Comparison of ENCODE assay signal across 8 cellular contexts in the genomic region with DNA sequence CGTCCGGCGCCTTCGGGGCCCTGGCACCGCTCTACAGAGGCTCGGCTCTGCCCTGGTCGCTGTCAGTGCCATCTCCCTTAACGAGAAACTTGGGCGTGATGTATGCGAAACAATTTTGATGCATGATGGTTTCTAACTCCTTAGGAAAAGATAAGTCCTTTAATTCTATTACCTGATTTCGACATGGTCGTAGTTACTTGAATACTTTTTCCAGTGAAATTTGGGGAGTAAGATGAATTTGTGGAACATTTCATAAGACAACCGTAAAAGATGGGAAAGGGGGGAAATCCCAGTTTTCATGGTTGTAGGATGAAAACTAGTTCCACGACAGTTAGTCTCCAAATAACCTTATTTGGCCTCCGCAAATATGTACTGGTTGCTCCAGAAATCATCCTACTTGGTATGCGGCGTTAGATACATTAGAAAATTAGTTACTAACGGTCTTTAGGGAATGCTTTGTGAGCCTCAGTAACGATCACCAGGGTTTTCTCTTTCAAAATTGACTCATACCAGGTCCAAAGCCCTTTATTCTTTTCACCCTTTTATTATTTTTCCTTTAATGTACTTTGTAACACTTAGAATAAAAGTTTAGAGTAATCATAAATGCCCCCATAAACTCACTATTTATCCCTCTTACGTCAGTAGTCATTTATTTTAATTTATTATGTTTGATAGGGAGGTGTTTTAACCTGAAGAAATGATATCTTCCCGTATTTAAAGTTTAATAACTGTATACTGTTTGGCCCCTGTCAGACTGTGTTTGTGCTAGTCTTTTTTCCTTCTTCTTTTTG. TPM values are rescaled to one million over a fixed set of nuclear protein-coding genes. Genes with fewer than 3 reads are reported as not detected.
DNase-seq lines count a peak whose midpoint lies in the region; ATAC-seq, FAIRE-seq and TF ChIP-seq lines count a peak whose summit lies in the region.

No MANE protein-coding gene starts in this region.

- H3K4me3 ChIP-seq in ascending aorta (peak overlapping the region; percentile 69 to 86), HepG2 (replicated peaks in 1 of 3; ENCODE audit: insufficient read depth in 1 of 3, low read depth in 2 of 3, low read length in 3 of 3) (peak overlapping the region; percentile 74 to 91 (median 82)), tibial artery (peak overlapping the region; percentile 92 to 96)

- H3K36me3 Mint-ChIP-seq in Calu3 (ENCODE audit: insufficient read depth, unreplicated experiment): peaks cover 18% of the 10 kb centered on the region

- no peaks in the 10 kb centered on the region for H3K27me3 Mint-ChIP-seq in Calu3 (ENCODE audit: unreplicated experiment)

- TF ChIP-seq CTCF in Calu3 (IDR thresholded peaks at IDR 0.05; ENCODE audit: unreplicated experiment): no peak
- no peak for TF ChIP-seq CTCF in ascending aorta (IDR thresholded peaks at IDR 0.05)
- TF ChIP-seq CTCF in HepG2 (CRISPR knock-in tag; IDR thresholded peaks at IDR 0.05): no peak
- TF ChIP-seq CTCF in tibial artery (IDR thresholded peaks at IDR 0.05): peak in 1 of 2 experiments; percentile 11

- H3K4me2 ChIP-seq in HepG2 (ENCODE audit: low read depth, low read length): peak overlapping the region; percentile 88

- no peak overlapping the region for H2AFZ ChIP-seq in HepG2 (ENCODE audit: low read length)

- BruUV-seq in Calu3 (replicated peaks; lab: Mats Ljungman, UMichigan) (TSS peak; percentile 56), HepG2 (replicated peaks; lab: Mats Ljungman, UMichigan) (TSS peak; percentile 63)

- peaks cover 0 to 14% of the 10 kb centered on the region in 2 donors for H3K4me1 ChIP-seq in ascending aorta
- peaks cover 22% of the 10 kb centered on the region for H3K4me1 ChIP-seq in HepG2 (ENCODE audit: insufficient read depth, low read length)
- H3K4me1 ChIP-seq in tibial artery: peaks cover 0 to 32% (median 13%) of the 10 kb centered on the region in 4 donors

- no peak overlapping the region for H3K27ac Mint-ChIP-seq in Calu3 (ENCODE audit: unreplicated experiment)

- H3K9me3 ChIP-seq in ascending aorta (no peaks in the 10 kb centered on the region), HepG2 (ENCODE audit: low read length) (no peaks in the 10 kb centered on the region), tibial artery (no peaks in the 10 kb centered on the region)

- POLR2A ChIA-PET in HepG2 (lab: Yijun Ruan, JAX): interaction anchor here (1.6 kb wide), 1 partner anchor 13 kb away, joined by 4 read pairs; no protein-coding TSS in a partner anchor

- peak overlapping the region; percentile 85 to 95 for H3K27ac ChIP-seq in ascending aorta
- no peak overlapping the region for H3K27ac ChIP-seq in HepG2 (ENCODE audit: extremely low read length, insufficient read depth, low read length)
- H3K27ac ChIP-seq in tibial artery: peak overlapping the region; percentile 95 to 99

- no peak for TF ChIP-seq EP300 in HepG2 (IDR thresholded peaks at IDR 0.05; ENCODE audit: low read depth in 2 of 2, low read length in 2 of 2)
- no peak for TF ChIP-seq EP300 in HepG2 (CRISPR knock-in tag; IDR thresholded peaks at IDR 0.05; ENCODE audit: borderline replicate concordance)

- no peaks in the 10 kb centered on the region for H3K27me3 ChIP-seq in ascending aorta
- H3K27me3 ChIP-seq in HepG2 (ENCODE audit: control insufficient read depth in 1 of 2, insufficient read depth in 2 of 2, low read length in 2 of 2): peaks cover 0 to 3% of the 10 kb centered on the region in 2 experiments; a peak in 2 of 5 replicates
- H3K27me3 ChIP-seq in tibial artery: no peaks in the 10 kb centered on the region

- in situ Hi-C loops in HepG2 (cut with HindIII; ENCODE audit: extremely low pct_ligation_motif_present, low pct_unique_long_range_greater_than_20kb): loop anchor here (25.0 kb wide), 1 partner anchor 273 kb away; no protein-coding TSS in a partner anchor

- DNase-seq in Calu3 (no peak), HTR-8/SVneo (ENCODE audit: insufficient read length, low spot score) (peak; percentile 30), ascending aorta (ENCODE audit: low spot score in 2 of 2) (no peak), HepG2 (ENCODE audit: low spot score) (no peak), tibial artery (no peak), NK-92 (lab: John Stamatoyannopoulos, UW; ENCODE audit: unreplicated experiment) (no peak), SK-N-DZ (ENCODE audit: low spot score) (no peak), NCI-H774 (lab: John Stamatoyannopoulos, UW) (no peak)

- peaks cover 8% of the 10 kb centered on the region for H3K4me1 Mint-ChIP-seq in Calu3 (ENCODE audit: low read depth, unreplicated experiment)

- peak overlapping the region; percentile 87 for H3K4me3 Mint-ChIP-seq in Calu3 (ENCODE audit: low read depth, unreplicated experiment)

- CTCF ChIA-PET in Calu3 (lab: Charles Lee): interaction anchor here (1.3 to 1.7 kb wide), 3 partner anchors 29 to 262 kb away, joined by 5 to 8 read pairs (median 5); no protein-coding TSS in a partner anchor
- CTCF ChIA-PET in HepG2 (lab: Yijun Ruan, JAX; ENCODE audit: low intra/inter-chr PET ratio, low total read pairs): no interaction called here

- no peak for TF ChIP-seq POLR2A in HepG2 (IDR thresholded peaks at IDR 0.05; ENCODE audit: insufficient read depth in 1 of 2, low read depth in 2 of 2, low read length in 2 of 2)

- intact Hi-C loops in Calu3 (cut with micrococcal nuclease; ENCODE audit: unreplicated experiment): loop anchor here (10.0 kb wide), 1 partner anchor 261 kb away; no protein-coding TSS in a partner anchor
- intact Hi-C loops in ascending aorta (cut with DNase I): loop anchor here (2.0 to 10.0 kb wide), 4 partner anchors 27 to 631 kb away; a partner anchor contains a TSS
- intact Hi-C loops in HepG2 (cut with micrococcal nuclease; ENCODE audit: unreplicated experiment): loop anchor here (5.0 to 10.0 kb wide), 3 partner anchors 111 to 261 kb away; no protein-coding TSS in a partner anchor
- intact Hi-C loops in tibial artery (cut with DNase I; ENCODE audit: low total_unique reads): loop anchor here (2.0 kb wide), 1 partner anchor 139 kb away; a partner anchor contains a TSS

- H3K36me3 ChIP-seq in ascending aorta (peaks cover 3 to 22% of the 10 kb centered on the region in 2 donors), HepG2 (replicated peaks in 1 of 2; ENCODE audit: control insufficient read depth in 1 of 2, insufficient read depth in 2 of 2, low read length in 2 of 2) (0 out of 5 replicates have a peak, but pooled peaks cover 2 to 5% of the 10 kb centered on the region in 2 experiments), tibial artery (peaks cover under 1 to 25% (median 18%) of the 10 kb centered on the region in 3 donors)

- FAIRE-seq in HTR-8/SVneo (lab: Jason Lieb, UNC) (no peak), HepG2 (lab: Jason Lieb, UNC) (peak; percentile 30)

- no peaks in the 10 kb centered on the region for H3K79me2 ChIP-seq in HepG2 (ENCODE audit: insufficient read depth, low read length)

- peak overlapping the region; percentile 71 for H3K9ac ChIP-seq in HepG2 (ENCODE audit: insufficient read depth, low read depth, low read length)

- no peak for ATAC-seq in HepG2

- 14% methylated on average over 18 of the region's 21 CpGs for WGBS in HepG2 (ENCODE audit: low lambda C conversion rate)

- TF ChIP-seq RAD21 in HepG2 (CRISPR knock-in tag; IDR thresholded peaks at IDR 0.05): no peak

- H3K9me3 Mint-ChIP-seq in Calu3 (ENCODE audit: low read depth, unreplicated experiment): no peaks in the 10 kb centered on the region

- no peaks in the 10 kb centered on the region for H4K20me1 ChIP-seq in HepG2 (ENCODE audit: insufficient read depth, low read length)

TF ChIP-seq in HepG2, 621 proteins besides CTCF, POLR2A, EP300 and RAD21 (continues in another document):
- TF ChIP-seq TCF7L2 (IDR thresholded peaks at IDR 0.05; ENCODE audit: low read depth, low read length): no peak
- TF ChIP-seq ZNF24 (IDR thresholded peaks at IDR 0.05): no peak
- TF ChIP-seq CREB1 (IDR thresholded peaks at IDR 0.05): no peak
- no peak for TF ChIP-seq CREB1 (CRISPR knock-in tag; IDR thresholded peaks at IDR 0.05)
- TF ChIP-seq, protein P1, sequence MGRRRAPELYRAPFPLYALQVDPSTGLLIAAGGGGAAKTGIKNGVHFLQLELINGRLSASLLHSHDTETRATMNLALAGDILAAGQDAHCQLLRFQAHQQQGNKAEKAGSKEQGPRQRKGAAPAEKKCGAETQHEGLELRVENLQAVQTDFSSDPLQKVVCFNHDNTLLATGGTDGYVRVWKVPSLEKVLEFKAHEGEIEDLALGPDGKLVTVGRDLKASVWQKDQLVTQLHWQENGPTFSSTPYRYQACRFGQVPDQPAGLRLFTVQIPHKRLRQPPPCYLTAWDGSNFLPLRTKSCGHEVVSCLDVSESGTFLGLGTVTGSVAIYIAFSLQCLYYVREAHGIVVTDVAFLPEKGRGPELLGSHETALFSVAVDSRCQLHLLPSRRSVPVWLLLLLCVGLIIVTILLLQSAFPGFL (CRISPR knock-in tag; IDR thresholded peaks at IDR 0.05): no peak
- TF ChIP-seq SRF (IDR thresholded peaks at IDR 0.05; ENCODE audit: low read depth, low read length): peak; percentile 47; the same call in 1 of the 2 replicates
- TF ChIP-seq ZNF230 (CRISPR knock-in tag; IDR thresholded peaks at IDR 0.05): no peak

RNA-seq across cellular contexts. Expression of a gene that starts 0.9 kb away (rescaled TPM):
- total RNA-seq in Calu3 (2022) (24.8 and 29.1 TPM in 2 replicates), ascending aorta (25.0 TPM), HepG2 (2016; rRNA removed; fragmentation: Illumina TruSeq; extraction: Trizol) (8.0 and 9.4 TPM in 2 replicates)
- 1.2 and 1.9 TPM in 2 replicates for total RNA-seq in HepG2 (2016; cell fraction: cytosol; rRNA removed; fragmentation: Illumina TruSeq; extraction: Trizol; ENCODE audit: low read depth)
- total RNA-seq in HepG2 (2016; cell fraction: insoluble cytoplasmic fraction; rRNA removed; fragmentation: Illumina TruSeq; extraction: Trizol): 7.9 and 10.3 TPM in 2 replicates
- total RNA-seq in HepG2 (2016; cell fraction: membrane; rRNA removed; fragmentation: Illumina TruSeq; extraction: Trizol): 4.9 and 5.4 TPM in 2 replicates
- 8.5 and 9.5 TPM in 2 replicates for total RNA-seq in HepG2 (2016; cell fraction: nucleus; rRNA removed; fragmentation: Illumina TruSeq; extraction: Trizol)
- polyA plus RNA-seq in HepG2 (2011; rRNA removed): 6.6 and 7.1 TPM in 2 replicates
- polyA plus RNA-seq in HepG2 (2011; cell fraction: cytosol; rRNA removed): 5.3 and 6.0 TPM in 2 replicates
- 2.3 and 3.0 TPM in 2 replicates for polyA plus RNA-seq in HepG2 (2011; cell fraction: nucleus; rRNA removed)
- 5.4 and 6.3 TPM in 2 replicates for polyA plus RNA-seq in HepG2 (2012)
- polyA plus RNA-seq in HepG2 (2016; cell fraction: cytosol; fragmentation: Illumina TruSeq; extraction: Trizol; ENCODE audit: low read depth): 1.3 and 1.9 TPM in 2 replicates
- 6.9 and 7.7 TPM in 2 replicates for polyA plus RNA-seq in HepG2 (2016; cell fraction: insoluble cytoplasmic fraction; fragmentation: Illumina TruSeq; extraction: Trizol; ENCODE audit: low read depth)
- 3.9 and 4.1 TPM in 2 replicates for polyA plus RNA-seq in HepG2 (2016; cell fraction: membrane; fragmentation: Illumina TruSeq; extraction: Trizol; ENCODE audit: low read depth)
- polyA plus RNA-seq in HepG2 (2016; cell fraction: nucleus; fragmentation: Illumina TruSeq; extraction: Trizol; ENCODE audit: insufficient read depth, low read depth): 10.5 and 12.3 TPM in 2 replicates
- 24.6 and 30.8 TPM in 2 replicates for polyA minus RNA-seq in HepG2 (2011; rRNA and poly(A)+ RNA removed; ENCODE audit: low replicate concordance)
- 9.4 and 13.4 TPM in 2 replicates for polyA minus RNA-seq in HepG2 (2011; cell fraction: cytosol; rRNA and poly(A)+ RNA removed)
- polyA minus RNA-seq in HepG2 (2011; cell fraction: nucleus; rRNA and poly(A)+ RNA removed): 4.5 and 6.8 TPM in 2 replicates
- polyA plus RNA-seq in SK-N-DZ (2014; cell fraction: cytosol; rRNA removed): 21.5 and 27.3 TPM in 2 replicates
- 12.4 and 12.6 TPM in 2 replicates for polyA plus RNA-seq in SK-N-DZ (2014; cell fraction: nucleus; rRNA removed)
